ENCODE assay signal across 8 cellular contexts in the genomic region with DNA sequence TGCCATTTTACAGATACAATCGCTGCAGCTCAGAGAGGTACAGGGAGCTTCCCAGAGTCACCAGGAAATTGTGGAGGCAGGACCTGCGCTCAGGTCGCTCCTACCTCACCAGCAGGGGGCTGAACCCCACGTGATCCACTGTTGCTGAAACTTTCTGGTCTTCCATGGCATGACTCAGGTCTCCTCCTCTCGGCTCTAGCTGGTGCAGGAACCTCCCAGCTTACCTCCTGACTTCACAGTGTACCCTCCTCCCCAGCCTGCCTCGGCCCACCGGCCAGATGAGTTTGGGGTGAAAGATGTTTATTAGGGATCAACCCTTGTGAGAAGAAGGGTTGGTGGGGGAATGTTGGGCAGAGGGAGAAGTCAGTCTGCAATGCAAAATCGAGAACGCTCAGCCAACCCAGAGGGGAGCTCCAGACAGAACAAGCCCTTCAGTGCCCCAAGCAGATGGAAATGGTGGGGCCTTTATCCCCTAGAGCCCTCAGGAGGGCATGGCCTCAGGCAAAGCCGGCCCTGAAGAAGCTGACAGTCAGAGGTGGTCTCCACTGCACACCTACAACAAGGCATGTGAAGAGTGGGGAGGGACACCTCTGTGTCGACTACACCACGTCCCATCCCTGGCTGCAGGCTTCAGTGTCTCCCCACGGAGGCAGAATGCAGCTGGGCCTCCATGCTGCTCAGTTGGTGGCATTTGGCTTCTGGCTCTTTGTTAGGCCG.
DNase-seq lines count a peak whose midpoint lies in the region; ATAC-seq, FAIRE-seq and TF ChIP-seq lines count a peak whose summit lies in the region.

No MANE protein-coding gene starts in this region.

- TF ChIP-seq EP300 in K562 (IDR thresholded peaks at IDR 0.05; ENCODE audit: low read length): no peak

- FAIRE-seq in K562 (lab: Jason Lieb, UNC): peak; percentile 76

- no peak overlapping the region for H3K4me3 ChIP-seq in K562

- BruUV-seq in K562 (replicated peaks; lab: Mats Ljungman, UMichigan): no TSS peak

- H3K9me3 ChIP-seq in K562 (replicated peaks; ENCODE audit: control insufficient read depth, insufficient read depth, low read depth, low read length): no peaks in the 10 kb centered on the region

- H4K20me1 ChIP-seq in K562 (replicated peaks; ENCODE audit: control insufficient read depth, insufficient read depth, low read length): peaks cover 6% of the 10 kb centered on the region; the same call in 1 of the 2 replicates

- DNase-seq in NCI-H82 (lab: John Stamatoyannopoulos, UW): peak; percentile 47
- DNase-seq in NCI-H82 treated with DMSO at 0.1 percent for 48 hours (lab: John Stamatoyannopoulos, UW; ENCODE audit: unreplicated experiment): no peak
- DNase-seq in HT-29 (ENCODE audit: low spot score): peak; percentile 75
- peak; percentile 64 to 72 (median 66) for DNase-seq in K562 (ENCODE audit: extremely low read depth in 1 of 4, low spot score in 3 of 4)
- peak; percentile 37 for DNase-seq in sciatic nerve (ENCODE audit: low spot score)
- DNase-seq in Ammon's horn (ENCODE audit: low spot score): no peak

- H3K36me3 ChIP-seq in K562 (ENCODE audit: control insufficient read depth, insufficient read depth, low read length): no peaks in the 10 kb centered on the region

- CTCF ChIA-PET in K562 (lab: Yijun Ruan, JAX; ENCODE audit: low intra/inter-chr PET ratio): no interaction called here

- intact Hi-C loops in K562 (cut with micrococcal nuclease): no loop called here
- intact Hi-C loops in sciatic nerve (cut with DNase I): no loop called here

- H2AFZ ChIP-seq in K562 (ENCODE audit: low read depth, low read length): no peak overlapping the region

- POLR2A ChIA-PET in K562 (lab: Yijun Ruan, JAX): no interaction called here

- H3K27me3 ChIP-seq in K562 (ENCODE audit: control insufficient read depth in 2 of 2, insufficient read depth in 2 of 2, low read length in 2 of 2): peaks cover 0 to 22% of the 10 kb centered on the region in 2 experiments; a peak in 2 of 5 replicates

- H3K4me1 ChIP-seq in K562 (replicated peaks in 1 of 2; ENCODE audit: control insufficient read depth in 2 of 2, insufficient read depth in 2 of 2, low read length in 2 of 2): peaks cover 4 to 5% of the 10 kb centered on the region in 2 experiments; a peak in 3 of 5 replicates

- no peaks in the 10 kb centered on the region for H3K79me2 ChIP-seq in K562 (ENCODE audit: control insufficient read depth, insufficient read depth, low read length)

- TF ChIP-seq POLR2A in K562 (conservative IDR thresholded peaks at IDR 0.05): no peak

- TF ChIP-seq RAD21 in K562 (CRISPR knock-in tag; conservative IDR thresholded peaks at IDR 0.05 in 1 of 2, IDR thresholded peaks at IDR 0.05 in 1 of 2): 0 out of 4 replicates have a peak, but pooled peaks of 1 of the 2 experiments have one; percentile 8

- WGBS in K562 (ENCODE audit: insufficient coverage, low coverage, missing lambda C conversion rate): 8% methylated on average over 9 of the region's 14 CpGs

- H3K27ac ChIP-seq in K562 (ENCODE audit: extremely low read depth, low read depth, low read length): no peak overlapping the region

- no peak overlapping the region; the same call in 1 of the 2 replicates for H3K4me2 ChIP-seq in K562 (ENCODE audit: insufficient read depth, low read length)

- in situ Hi-C loops in K562 (cut with MboI): no loop called here

- peak; percentile 94 for ATAC-seq in K562
- no peak for ATAC-seq in sciatic nerve
- ATAC-seq in GM19395 (IDR thresholded peaks at IDR 0.05; ENCODE audit: unreplicated experiment): no peak
- no peak for ATAC-seq in HG03442 (IDR thresholded peaks at IDR 0.05; ENCODE audit: unreplicated experiment)

- H3K9ac ChIP-seq in K562 (ENCODE audit: insufficient read depth in 1 of 2, low read depth in 2 of 2, low read length in 2 of 2): no peak overlapping the region; a peak in 1 of 4 replicates

- peak; percentile 38 to 58 (median 51) for TF ChIP-seq CTCF in K562 (IDR thresholded peaks at IDR 0.05 in 2 of 3, conservative IDR thresholded peaks at IDR 0.05 in 1 of 3; ENCODE audit: insufficient read depth in 2 of 3, low read depth in 1 of 3, low read length in 3 of 3)

- no peaks in the 10 kb centered on the region for H3K9me1 ChIP-seq in K562 (ENCODE audit: control insufficient read depth, insufficient read depth, low read length)

TF ChIP-seq in K562, 482 proteins besides CTCF, POLR2A, EP300 and RAD21 (continues in another document):
- TF ChIP-seq MITF (IDR thresholded peaks at IDR 0.05) (0 out of 2 replicates have a peak, but pooled peaks have one; percentile 46), NFE2 (IDR thresholded peaks at IDR 0.05; ENCODE audit: low read depth) (peak; percentile 60), USF1 (CRISPR knock-in tag; IDR thresholded peaks at IDR 0.05) (peak; percentile 89), RBM25 (IDR thresholded peaks at IDR 0.05; ENCODE audit: low read depth, low read length, severe bottlenecking) (peak; percentile 55), CBX1 (IDR thresholded peaks at IDR 0.05; ENCODE audit: low read depth) (no peak), CREB1 (IDR thresholded peaks at IDR 0.05) (no peak), CREB1 (CRISPR knock-in tag; IDR thresholded peaks at IDR 0.05) (no peak), NCOA2 (IDR thresholded peaks at IDR 0.05; ENCODE audit: partially characterized antibody in 2 of 2) (no peak), BHLHE40 (IDR thresholded peaks at IDR 0.05; ENCODE audit: low read length) (peak; percentile 33; the same call in 1 of the 2 replicates), NFIC (IDR thresholded peaks at IDR 0.05) (no peak)
- TF ChIP-seq, protein P1, sequence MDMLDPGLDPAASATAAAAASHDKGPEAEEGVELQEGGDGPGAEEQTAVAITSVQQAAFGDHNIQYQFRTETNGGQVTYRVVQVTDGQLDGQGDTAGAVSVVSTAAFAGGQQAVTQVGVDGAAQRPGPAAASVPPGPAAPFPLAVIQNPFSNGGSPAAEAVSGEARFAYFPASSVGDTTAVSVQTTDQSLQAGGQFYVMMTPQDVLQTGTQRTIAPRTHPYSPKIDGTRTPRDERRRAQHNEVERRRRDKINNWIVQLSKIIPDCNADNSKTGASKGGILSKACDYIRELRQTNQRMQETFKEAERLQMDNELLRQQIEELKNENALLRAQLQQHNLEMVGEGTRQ (CRISPR knock-in tag; IDR thresholded peaks at IDR 0.05): peak; percentile 87
- TF ChIP-seq, protein P2, sequence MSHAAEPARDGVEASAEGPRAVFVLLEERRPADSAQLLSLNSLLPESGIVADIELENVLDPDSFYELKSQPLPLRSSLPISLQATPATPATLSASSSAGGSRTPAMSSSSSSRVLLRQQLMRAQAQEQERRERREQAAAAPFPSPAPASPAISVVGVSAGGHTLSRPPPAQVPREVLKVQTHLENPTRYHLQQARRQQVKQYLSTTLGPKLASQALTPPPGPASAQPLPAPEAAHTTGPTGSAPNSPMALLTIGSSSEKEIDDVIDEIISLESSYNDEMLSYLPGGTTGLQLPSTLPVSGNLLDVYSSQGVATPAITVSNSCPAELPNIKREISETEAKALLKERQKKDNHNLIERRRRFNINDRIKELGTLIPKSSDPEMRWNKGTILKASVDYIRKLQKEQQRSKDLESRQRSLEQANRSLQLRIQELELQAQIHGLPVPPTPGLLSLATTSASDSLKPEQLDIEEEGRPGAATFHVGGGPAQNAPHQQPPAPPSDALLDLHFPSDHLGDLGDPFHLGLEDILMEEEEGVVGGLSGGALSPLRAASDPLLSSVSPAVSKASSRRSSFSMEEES (CRISPR knock-in tag; IDR thresholded peaks at IDR 0.05): 0 out of 2 replicates have a peak, but pooled peaks have one; percentile 15
- TF ChIP-seq, protein P3, sequence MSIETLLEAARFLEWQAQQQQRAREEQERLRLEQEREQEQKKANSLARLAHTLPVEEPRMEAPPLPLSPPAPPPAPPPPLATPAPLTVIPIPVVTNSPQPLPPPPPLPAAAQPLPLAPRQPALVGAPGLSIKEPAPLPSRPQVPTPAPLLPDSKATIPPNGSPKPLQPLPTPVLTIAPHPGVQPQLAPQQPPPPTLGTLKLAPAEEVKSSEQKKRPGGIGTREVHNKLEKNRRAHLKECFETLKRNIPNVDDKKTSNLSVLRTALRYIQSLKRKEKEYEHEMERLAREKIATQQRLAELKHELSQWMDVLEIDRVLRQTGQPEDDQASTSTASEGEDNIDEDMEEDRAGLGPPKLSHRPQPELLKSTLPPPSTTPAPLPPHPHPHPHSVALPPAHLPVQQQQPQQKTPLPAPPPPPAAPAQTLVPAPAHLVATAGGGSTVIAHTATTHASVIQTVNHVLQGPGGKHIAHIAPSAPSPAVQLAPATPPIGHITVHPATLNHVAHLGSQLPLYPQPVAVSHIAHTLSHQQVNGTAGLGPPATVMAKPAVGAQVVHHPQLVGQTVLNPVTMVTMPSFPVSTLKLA (conservative IDR thresholded peaks at IDR 0.05): 0 out of 4 replicates have a peak, but pooled peaks of 1 of the 2 experiments have one; percentile 22

Comparison
In these comparisons a context has a peak if more than half of its experiments do, and no peak if none do; other contexts are left out.
1. DNase-seq: peak in NCI-H82 (single experiment), HT-29 (single experiment), K562 (4 of 4) and sciatic nerve (single experiment); none in NCI-H82 treated with DMSO at 0.1 percent for 48 hours (single experiment) and Ammon's horn (single experiment).